2 cellular contexts compared by ENCODE assay signal in genomic region chr7:64078699-64078994, GRCh38.
TF ChIP-seq lines count a peak whose summit lies in the region.

No MANE protein-coding gene starts in this region.

TF ChIP-seq in HCT116, 20 proteins besides CTCF, POLR2A, EP300 and RAD21:
- TF ChIP-seq, protein P1, sequence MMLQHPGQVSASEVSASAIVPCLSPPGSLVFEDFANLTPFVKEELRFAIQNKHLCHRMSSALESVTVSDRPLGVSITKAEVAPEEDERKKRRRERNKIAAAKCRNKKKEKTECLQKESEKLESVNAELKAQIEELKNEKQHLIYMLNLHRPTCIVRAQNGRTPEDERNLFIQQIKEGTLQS (IDR thresholded peaks at IDR 0.05) = no peak
- peak; percentile 35 for TF ChIP-seq ZNF274 (IDR thresholded peaks at IDR 0.05; ENCODE audit: low read depth, low read length)
TF ChIP-seq in HCT116: peak in this region for 1.

TF ChIP-seq in H1, 55 proteins besides CTCF, POLR2A, EP300 and RAD21:
- TF ChIP-seq EZH2 (IDR thresholded peaks at IDR 0.05; ENCODE audit: low read depth, low read length, severe bottlenecking) (no peak), ZNF274 (IDR thresholded peaks at IDR 0.05; ENCODE audit: borderline replicate concordance, extremely low read depth, low read length) (peak; percentile 42; the same call in 1 of the 2 replicates)
